Comparison of ENCODE assay signal across 3 cellular contexts in the genomic region with DNA sequence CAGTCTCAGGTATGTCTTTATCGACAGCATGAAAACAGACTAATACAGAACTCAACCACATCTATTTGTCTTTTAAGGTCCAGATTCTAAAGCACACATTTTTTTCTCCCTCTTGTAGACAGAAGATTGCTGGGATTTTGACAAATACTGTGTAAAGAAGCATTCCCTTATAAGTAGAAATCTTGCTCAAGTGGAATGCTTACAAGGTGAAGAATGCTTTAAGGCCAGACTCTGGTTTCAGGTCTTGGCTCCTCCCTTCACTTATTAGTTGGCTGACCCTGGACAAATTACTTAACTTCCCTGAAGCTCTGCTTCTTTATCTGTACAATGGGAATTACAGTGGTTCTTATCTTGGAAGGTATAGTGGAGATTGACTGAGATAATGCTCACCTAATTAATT.
"Had no signal": no experiment of that assay in that cellular context is flagged by ENCODE, and none has a peak within 500 bp of the region (broad histone marks: within the 10 kb centered on the region; RNA-seq: fewer than 3 reads in every experiment).

No MANE protein-coding gene starts in this region.

- H3K4me3 ChIP-seq: GM12878 had no signal

- ATAC-seq: GM12878 had no signal

- DNase-seq: GDM1, GF-D8 had no signal
